ENCODE assay signal across 1 cellular context in genomic region chr10:3100093-3100792, GRCh38.
TF ChIP-seq lines count a peak whose summit lies in the region.

No MANE protein-coding gene starts in this region.

TF ChIP-seq in WTC11, 78 proteins besides CTCF, POLR2A, EP300 and RAD21 (continued from another document):
- TF ChIP-seq ZSCAN18 (CRISPR knock-in tag; IDR thresholded peaks at IDR 0.05) (no peak), MYBL2 (CRISPR knock-in tag; IDR thresholded peaks at IDR 0.05) (no peak), ZBTB43 (CRISPR knock-in tag; IDR thresholded peaks at IDR 0.05) (no peak), ERG (CRISPR knock-in tag; IDR thresholded peaks at IDR 0.05) (no peak), PREB (CRISPR knock-in tag; IDR thresholded peaks at IDR 0.05; ENCODE audit: borderline replicate concordance) (no peak), PRRX2 (CRISPR knock-in tag; IDR thresholded peaks at IDR 0.05) (no peak), E2F4 (CRISPR knock-in tag; IDR thresholded peaks at IDR 0.05; ENCODE audit: borderline replicate concordance, low read depth) (no peak), NFYB (CRISPR knock-in tag; conservative IDR thresholded peaks at IDR 0.05; ENCODE audit: low read depth) (no peak), USF1 (CRISPR knock-in tag; IDR thresholded peaks at IDR 0.05) (no peak)
